Comparison of ENCODE assay signal across 2 cellular contexts in the genomic region with DNA sequence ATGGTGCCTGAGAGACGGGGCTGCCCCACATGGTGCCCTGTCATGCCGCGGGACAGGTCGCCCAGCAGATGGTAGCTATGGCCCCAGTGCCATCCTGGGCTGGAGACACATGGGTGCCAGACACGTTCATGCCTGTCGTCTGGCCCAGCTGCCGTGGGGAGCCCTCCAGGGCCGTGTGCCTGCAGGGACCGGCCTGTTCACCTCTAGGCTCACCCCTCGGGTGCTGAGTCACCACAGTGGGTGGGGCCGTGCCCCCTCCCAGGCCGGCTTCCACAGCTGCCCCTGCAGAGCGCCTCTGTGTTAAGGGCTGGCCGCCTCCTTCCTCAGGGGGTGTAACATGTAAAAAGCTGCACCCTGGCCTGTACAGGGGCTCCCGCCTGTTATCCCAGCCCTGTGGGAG.
TF ChIP-seq lines count a peak whose summit lies in the region.

No MANE protein-coding gene starts in this region.

TF ChIP-seq in HEK293, 187 proteins besides CTCF, POLR2A, EP300 and RAD21:
- TF ChIP-seq ZNF274 (IDR thresholded peaks at IDR 0.05; ENCODE audit: low read length), result no peak
- TF ChIP-seq ZNF274 (tag by site-specific recombination; IDR thresholded peaks at IDR 0.05; ENCODE audit: borderline replicate concordance), result no peak
- TF ChIP-seq ZNF555 (tag by site-specific recombination; conservative IDR thresholded peaks at IDR 0.05), result no peak
- TF ChIP-seq ZNF214 (tag by site-specific recombination; IDR thresholded peaks at IDR 0.05; ENCODE audit: borderline replicate concordance), result no peak
- peak; percentile 82 for TF ChIP-seq ZIC2 (tag by site-specific recombination; IDR thresholded peaks at IDR 0.05)
- TF ChIP-seq, protein P1, sequence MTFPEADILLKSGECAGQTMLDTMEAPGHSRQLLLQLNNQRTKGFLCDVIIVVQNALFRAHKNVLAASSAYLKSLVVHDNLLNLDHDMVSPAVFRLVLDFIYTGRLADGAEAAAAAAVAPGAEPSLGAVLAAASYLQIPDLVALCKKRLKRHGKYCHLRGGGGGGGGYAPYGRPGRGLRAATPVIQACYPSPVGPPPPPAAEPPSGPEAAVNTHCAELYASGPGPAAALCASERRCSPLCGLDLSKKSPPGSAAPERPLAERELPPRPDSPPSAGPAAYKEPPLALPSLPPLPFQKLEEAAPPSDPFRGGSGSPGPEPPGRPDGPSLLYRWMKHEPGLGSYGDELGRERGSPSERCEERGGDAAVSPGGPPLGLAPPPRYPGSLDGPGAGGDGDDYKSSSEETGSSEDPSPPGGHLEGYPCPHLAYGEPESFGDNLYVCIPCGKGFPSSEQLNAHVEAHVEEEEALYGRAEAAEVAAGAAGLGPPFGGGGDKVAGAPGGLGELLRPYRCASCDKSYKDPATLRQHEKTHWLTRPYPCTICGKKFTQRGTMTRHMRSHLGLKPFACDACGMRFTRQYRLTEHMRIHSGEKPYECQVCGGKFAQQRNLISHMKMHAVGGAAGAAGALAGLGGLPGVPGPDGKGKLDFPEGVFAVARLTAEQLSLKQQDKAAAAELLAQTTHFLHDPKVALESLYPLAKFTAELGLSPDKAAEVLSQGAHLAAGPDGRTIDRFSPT (tag by site-specific recombination; IDR thresholded peaks at IDR 0.05), result peak; percentile 23; the same call in 1 of the 2 replicates

TF ChIP-seq in K562, 482 proteins besides CTCF, POLR2A, EP300 and RAD21:
- TF ChIP-seq CSDE1 (IDR thresholded peaks at IDR 0.05), result no peak
- peak; percentile 69 for TF ChIP-seq ZNF316 (IDR thresholded peaks at IDR 0.05)
- TF ChIP-seq ZBTB7A (IDR thresholded peaks at IDR 0.05; ENCODE audit: borderline replicate concordance, control insufficient read depth, low read depth, low read length), result peak; percentile 78; the same call in 1 of the 2 replicates
- TF ChIP-seq ZNF695 (CRISPR knock-in tag; IDR thresholded peaks at IDR 0.05), result no peak
- TF ChIP-seq ZBED1 (IDR thresholded peaks at IDR 0.05), result no peak
- TF ChIP-seq PHTF2 (CRISPR knock-in tag; IDR thresholded peaks at IDR 0.05), result no peak
- TF ChIP-seq, protein P2, sequence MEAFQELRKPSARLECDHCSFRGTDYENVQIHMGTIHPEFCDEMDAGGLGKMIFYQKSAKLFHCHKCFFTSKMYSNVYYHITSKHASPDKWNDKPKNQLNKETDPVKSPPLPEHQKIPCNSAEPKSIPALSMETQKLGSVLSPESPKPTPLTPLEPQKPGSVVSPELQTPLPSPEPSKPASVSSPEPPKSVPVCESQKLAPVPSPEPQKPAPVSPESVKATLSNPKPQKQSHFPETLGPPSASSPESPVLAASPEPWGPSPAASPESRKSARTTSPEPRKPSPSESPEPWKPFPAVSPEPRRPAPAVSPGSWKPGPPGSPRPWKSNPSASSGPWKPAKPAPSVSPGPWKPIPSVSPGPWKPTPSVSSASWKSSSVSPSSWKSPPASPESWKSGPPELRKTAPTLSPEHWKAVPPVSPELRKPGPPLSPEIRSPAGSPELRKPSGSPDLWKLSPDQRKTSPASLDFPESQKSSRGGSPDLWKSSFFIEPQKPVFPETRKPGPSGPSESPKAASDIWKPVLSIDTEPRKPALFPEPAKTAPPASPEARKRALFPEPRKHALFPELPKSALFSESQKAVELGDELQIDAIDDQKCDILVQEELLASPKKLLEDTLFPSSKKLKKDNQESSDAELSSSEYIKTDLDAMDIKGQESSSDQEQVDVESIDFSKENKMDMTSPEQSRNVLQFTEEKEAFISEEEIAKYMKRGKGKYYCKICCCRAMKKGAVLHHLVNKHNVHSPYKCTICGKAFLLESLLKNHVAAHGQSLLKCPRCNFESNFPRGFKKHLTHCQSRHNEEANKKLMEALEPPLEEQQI (IDR thresholded peaks at IDR 0.05), result no peak
- TF ChIP-seq MAFK (IDR thresholded peaks at IDR 0.05; ENCODE audit: low read length), result peak; percentile 44; the same call in 1 of the 2 replicates
- TF ChIP-seq, protein P3, sequence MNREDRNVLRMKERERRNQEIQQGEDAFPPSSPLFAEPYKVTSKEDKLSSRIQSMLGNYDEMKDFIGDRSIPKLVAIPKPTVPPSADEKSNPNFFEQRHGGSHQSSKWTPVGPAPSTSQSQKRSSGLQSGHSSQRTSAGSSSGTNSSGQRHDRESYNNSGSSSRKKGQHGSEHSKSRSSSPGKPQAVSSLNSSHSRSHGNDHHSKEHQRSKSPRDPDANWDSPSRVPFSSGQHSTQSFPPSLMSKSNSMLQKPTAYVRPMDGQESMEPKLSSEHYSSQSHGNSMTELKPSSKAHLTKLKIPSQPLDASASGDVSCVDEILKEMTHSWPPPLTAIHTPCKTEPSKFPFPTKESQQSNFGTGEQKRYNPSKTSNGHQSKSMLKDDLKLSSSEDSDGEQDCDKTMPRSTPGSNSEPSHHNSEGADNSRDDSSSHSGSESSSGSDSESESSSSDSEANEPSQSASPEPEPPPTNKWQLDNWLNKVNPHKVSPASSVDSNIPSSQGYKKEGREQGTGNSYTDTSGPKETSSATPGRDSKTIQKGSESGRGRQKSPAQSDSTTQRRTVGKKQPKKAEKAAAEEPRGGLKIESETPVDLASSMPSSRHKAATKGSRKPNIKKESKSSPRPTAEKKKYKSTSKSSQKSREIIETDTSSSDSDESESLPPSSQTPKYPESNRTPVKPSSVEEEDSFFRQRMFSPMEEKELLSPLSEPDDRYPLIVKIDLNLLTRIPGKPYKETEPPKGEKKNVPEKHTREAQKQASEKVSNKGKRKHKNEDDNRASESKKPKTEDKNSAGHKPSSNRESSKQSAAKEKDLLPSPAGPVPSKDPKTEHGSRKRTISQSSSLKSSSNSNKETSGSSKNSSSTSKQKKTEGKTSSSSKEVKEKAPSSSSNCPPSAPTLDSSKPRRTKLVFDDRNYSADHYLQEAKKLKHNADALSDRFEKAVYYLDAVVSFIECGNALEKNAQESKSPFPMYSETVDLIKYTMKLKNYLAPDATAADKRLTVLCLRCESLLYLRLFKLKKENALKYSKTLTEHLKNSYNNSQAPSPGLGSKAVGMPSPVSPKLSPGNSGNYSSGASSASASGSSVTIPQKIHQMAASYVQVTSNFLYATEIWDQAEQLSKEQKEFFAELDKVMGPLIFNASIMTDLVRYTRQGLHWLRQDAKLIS (CRISPR knock-in tag; IDR thresholded peaks at IDR 0.05), result no peak
- TF ChIP-seq C11orf30 (IDR thresholded peaks at IDR 0.05; ENCODE audit: low read depth), result peak; percentile 74
- TF ChIP-seq MTA1 (IDR thresholded peaks at IDR 0.05; ENCODE audit: borderline replicate concordance), result no peak
- TF ChIP-seq SRSF1 (IDR thresholded peaks at IDR 0.05; ENCODE audit: low read depth, low read length), result no peak
- TF ChIP-seq JUND (IDR thresholded peaks at IDR 0.05; ENCODE audit: borderline replicate concordance, low read depth, low read length), result peak; percentile 54; the same call in 1 of the 2 replicates
- TF ChIP-seq JUND (tag; IDR thresholded peaks at IDR 0.05; ENCODE audit: borderline replicate concordance, low read depth, low read length), result peak; percentile 47; the same call in 1 of the 3 replicates
- peak; percentile 91 for TF ChIP-seq NFE2 (IDR thresholded peaks at IDR 0.05; ENCODE audit: low read depth)
- TF ChIP-seq ZNF766 (CRISPR knock-in tag; conservative IDR thresholded peaks at IDR 0.05), result no peak
- TF ChIP-seq DPF2 (IDR thresholded peaks at IDR 0.05), result 0 out of 2 replicates have a peak, but pooled peaks have one; percentile 26
- TF ChIP-seq ZNF75A (CRISPR knock-in tag; IDR thresholded peaks at IDR 0.05), result no peak
- no peak for TF ChIP-seq THRAP3 (IDR thresholded peaks at IDR 0.05; ENCODE audit: borderline replicate concordance)
- no peak for TF ChIP-seq XRCC3 (IDR thresholded peaks at IDR 0.05)
- TF ChIP-seq, protein P4, sequence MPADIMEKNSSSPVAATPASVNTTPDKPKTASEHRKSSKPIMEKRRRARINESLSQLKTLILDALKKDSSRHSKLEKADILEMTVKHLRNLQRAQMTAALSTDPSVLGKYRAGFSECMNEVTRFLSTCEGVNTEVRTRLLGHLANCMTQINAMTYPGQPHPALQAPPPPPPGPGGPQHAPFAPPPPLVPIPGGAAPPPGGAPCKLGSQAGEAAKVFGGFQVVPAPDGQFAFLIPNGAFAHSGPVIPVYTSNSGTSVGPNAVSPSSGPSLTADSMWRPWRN (IDR thresholded peaks at IDR 0.05; ENCODE audit: low read depth), result no peak
- TF ChIP-seq, protein P5, sequence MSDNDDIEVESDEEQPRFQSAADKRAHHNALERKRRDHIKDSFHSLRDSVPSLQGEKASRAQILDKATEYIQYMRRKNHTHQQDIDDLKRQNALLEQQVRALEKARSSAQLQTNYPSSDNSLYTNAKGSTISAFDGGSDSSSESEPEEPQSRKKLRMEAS (CRISPR knock-in tag; IDR thresholded peaks at IDR 0.05), result 0 out of 2 replicates have a peak, but pooled peaks have one; percentile 28
- TF ChIP-seq, protein P6, sequence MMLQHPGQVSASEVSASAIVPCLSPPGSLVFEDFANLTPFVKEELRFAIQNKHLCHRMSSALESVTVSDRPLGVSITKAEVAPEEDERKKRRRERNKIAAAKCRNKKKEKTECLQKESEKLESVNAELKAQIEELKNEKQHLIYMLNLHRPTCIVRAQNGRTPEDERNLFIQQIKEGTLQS (IDR thresholded peaks at IDR 0.05), result 0 out of 2 replicates have a peak, but pooled peaks have one; percentile 38
- TF ChIP-seq, protein P6 (CRISPR knock-in tag; conservative IDR thresholded peaks at IDR 0.05), result no peak
- TF ChIP-seq, protein P7, sequence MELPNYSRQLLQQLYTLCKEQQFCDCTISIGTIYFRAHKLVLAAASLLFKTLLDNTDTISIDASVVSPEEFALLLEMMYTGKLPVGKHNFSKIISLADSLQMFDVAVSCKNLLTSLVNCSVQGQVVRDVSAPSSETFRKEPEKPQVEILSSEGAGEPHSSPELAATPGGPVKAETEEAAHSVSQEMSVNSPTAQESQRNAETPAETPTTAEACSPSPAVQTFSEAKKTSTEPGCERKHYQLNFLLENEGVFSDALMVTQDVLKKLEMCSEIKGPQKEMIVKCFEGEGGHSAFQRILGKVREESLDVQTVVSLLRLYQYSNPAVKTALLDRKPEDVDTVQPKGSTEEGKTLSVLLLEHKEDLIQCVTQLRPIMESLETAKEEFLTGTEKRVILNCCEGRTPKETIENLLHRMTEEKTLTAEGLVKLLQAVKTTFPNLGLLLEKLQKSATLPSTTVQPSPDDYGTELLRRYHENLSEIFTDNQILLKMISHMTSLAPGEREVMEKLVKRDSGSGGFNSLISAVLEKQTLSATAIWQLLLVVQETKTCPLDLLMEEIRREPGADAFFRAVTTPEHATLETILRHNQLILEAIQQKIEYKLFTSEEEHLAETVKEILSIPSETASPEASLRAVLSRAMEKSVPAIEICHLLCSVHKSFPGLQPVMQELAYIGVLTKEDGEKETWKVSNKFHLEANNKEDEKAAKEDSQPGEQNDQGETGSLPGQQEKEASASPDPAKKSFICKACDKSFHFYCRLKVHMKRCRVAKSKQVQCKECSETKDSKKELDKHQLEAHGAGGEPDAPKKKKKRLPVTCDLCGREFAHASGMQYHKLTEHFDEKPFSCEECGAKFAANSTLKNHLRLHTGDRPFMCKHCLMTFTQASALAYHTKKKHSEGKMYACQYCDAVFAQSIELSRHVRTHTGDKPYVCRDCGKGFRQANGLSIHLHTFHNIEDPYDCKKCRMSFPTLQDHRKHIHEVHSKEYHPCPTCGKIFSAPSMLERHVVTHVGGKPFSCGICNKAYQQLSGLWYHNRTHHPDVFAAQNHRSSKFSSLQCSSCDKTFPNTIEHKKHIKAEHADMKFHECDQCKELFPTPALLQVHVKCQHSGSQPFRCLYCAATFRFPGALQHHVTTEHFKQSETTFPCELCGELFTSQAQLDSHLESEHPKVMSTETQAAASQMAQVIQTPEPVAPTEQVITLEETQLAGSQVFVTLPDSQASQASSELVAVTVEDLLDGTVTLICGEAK (IDR thresholded peaks at IDR 0.05), result no peak
- TF ChIP-seq, protein P7 (CRISPR knock-in tag; IDR thresholded peaks at IDR 0.05), result no peak
- no peak for TF ChIP-seq POLR2H (tag; IDR thresholded peaks at IDR 0.05; ENCODE audit: low read depth)
- peak; percentile 16; the same call in 1 of the 2 replicates for TF ChIP-seq MAFG (tag; conservative IDR thresholded peaks at IDR 0.05)
- TF ChIP-seq EGR1 (conservative IDR thresholded peaks at IDR 0.05), result peak; percentile 32; the same call in 1 of the 2 replicates
